In genomic region chr2:175030380-175031271, GRCh38 we compare ENCODE assay signal across 8 cellular contexts. TPM values are rescaled to one million over a fixed set of nuclear protein-coding genes. Genes with fewer than 3 reads are reported as not detected.
DNase-seq lines count a peak whose midpoint lies in the region; ATAC-seq and TF ChIP-seq lines count a peak whose summit lies in the region.

No MANE protein-coding gene starts in this region.

- DNase-seq in Right ventricle myocardium superior (no peak), cardiac septum (ENCODE audit: low spot score) (no peak), MM.1S (peak; percentile 79), hepatic stellate cell (ENCODE audit: low spot score) (peak; percentile 33), aorta (no peak), sigmoid colon (no peak)

- no peaks in the 10 kb centered on the region for H3K9me2 ChIP-seq in MM.1S (replicated peaks; ENCODE audit: insufficient read depth, low read length)

- no peak overlapping the region for H3K9ac ChIP-seq in MM.1S (ENCODE audit: low read length)

- H3K79me2 ChIP-seq in MM.1S (ENCODE audit: low read length) = no peaks in the 10 kb centered on the region

- H3K27me3 ChIP-seq in MM.1S (replicated peaks; ENCODE audit: insufficient read depth, low read length) = no peaks in the 10 kb centered on the region
- H3K27me3 ChIP-seq in aorta (ENCODE audit: control insufficient read depth in 1 of 2, insufficient read depth in 2 of 2, low read length in 1 of 2) = no peaks in the 10 kb centered on the region
- H3K27me3 ChIP-seq in sigmoid colon = no peaks in the 10 kb centered on the region

- H3K4me3 ChIP-seq in MM.1S (ENCODE audit: low read length) = no peak overlapping the region
- no peak overlapping the region for H3K4me3 ChIP-seq in WI38 (ENCODE audit: low read depth, low read length)
- H3K4me3 ChIP-seq in aorta (ENCODE audit: low read length in 2 of 2) = no peak overlapping the region
- no peak overlapping the region for H3K4me3 ChIP-seq in sigmoid colon

- H3K4me1 ChIP-seq in MM.1S (ENCODE audit: low read length) (peaks cover 34% of the 10 kb centered on the region), aorta (ENCODE audit: control insufficient read depth in 1 of 2, insufficient read depth in 2 of 2, low read length in 2 of 2) (peaks cover 0 to 2% of the 10 kb centered on the region in 2 donors), sigmoid colon (no peaks in the 10 kb centered on the region)

- ATAC-seq in Right ventricle myocardium superior (ENCODE audit: poor library complexity) (peak; percentile 69), aorta (ENCODE audit: low FRiP score) (peak; percentile 66), HG03045 (IDR thresholded peaks at IDR 0.05; ENCODE audit: unreplicated experiment) (no peak)

- no peak for TF ChIP-seq EP300 in sigmoid colon (IDR thresholded peaks at IDR 0.05)

- H3F3A ChIP-seq in MM.1S (ENCODE audit: insufficient read depth, low read length) = peaks cover 13% of the 10 kb centered on the region; the same call in 1 of the 2 replicates

- 77 to 79% methylated on average over 5 of the region's 5 CpGs for WGBS in aorta, 2 donors
- 86 to 89% methylated on average over 5 of the region's 5 CpGs for WGBS in sigmoid colon, 2 donors

- H3K27ac ChIP-seq in MM.1S (ENCODE audit: low read length) (peak overlapping the region; percentile 17; the same call in 1 of the 2 replicates), aorta (ENCODE audit: low read depth in 1 of 2, low read length in 2 of 2) (no peak overlapping the region), sigmoid colon (no peak overlapping the region)

- peak overlapping the region; percentile 39; the same call in 1 of the 2 replicates for H2AFZ ChIP-seq in MM.1S (ENCODE audit: low read length)

- TF ChIP-seq POLR2A in sigmoid colon (IDR thresholded peaks at IDR 0.05) = no peak

- no peaks in the 10 kb centered on the region for H4K20me1 ChIP-seq in MM.1S (ENCODE audit: insufficient read depth, low read length)

- H3K36me3 ChIP-seq in MM.1S (replicated peaks; ENCODE audit: insufficient read depth, low read length) (no peaks in the 10 kb centered on the region), aorta (ENCODE audit: control insufficient read depth in 1 of 2, insufficient read depth in 2 of 2, low read length in 1 of 2) (no peaks in the 10 kb centered on the region), sigmoid colon (no peaks in the 10 kb centered on the region)

- H3K4me2 ChIP-seq in MM.1S (ENCODE audit: low read depth, low read length) = no peak overlapping the region

- H3K9me3 ChIP-seq in MM.1S (replicated peaks; ENCODE audit: insufficient read depth, low read length) = no peaks in the 10 kb centered on the region
- H3K9me3 ChIP-seq in aorta (ENCODE audit: control insufficient read depth, low read length) = no peaks in the 10 kb centered on the region
- no peaks in the 10 kb centered on the region for H3K9me3 ChIP-seq in sigmoid colon

- intact Hi-C loops in Right ventricle myocardium superior (cut with DNase I) (loop anchor here (10.0 kb wide), 1 partner anchor 254 kb away; no protein-coding TSS in a partner anchor), cardiac septum (cut with DNase I) (loop anchor here (10.0 kb wide), 2 partner anchors 154 to 244 kb away; partner anchors contain the start of gene ATP5MC3), aorta (cut with DNase I) (loop anchor here in 1 of 2 donors (10.0 kb wide), 1 partner anchor 134 kb away; the partner anchor contains the start of gene ATF2), sigmoid colon (cut with DNase I) (no loop called here)

- TF ChIP-seq CTCF in MM.1S (IDR thresholded peaks at IDR 0.05; ENCODE audit: low read length) = peak; percentile 68
- TF ChIP-seq CTCF in WI38 (IDR thresholded peaks at IDR 0.05; ENCODE audit: low read depth, low read length) = peak; percentile 29; the same call in 1 of the 2 replicates
- TF ChIP-seq CTCF in sigmoid colon (IDR thresholded peaks at IDR 0.05) = peak in 1 of 4 experiments; percentile 11

RNA-seq across cellular contexts. Expression of gene CHN1, which starts 25.4 kb away (rescaled TPM):
- total RNA-seq in Right ventricle myocardium superior (9.2 TPM), cardiac septum (23.8 TPM), aorta (10 to 100 TPM; 23.0 to 25.1 TPM), sigmoid colon (10 to 100 TPM; 11.4 to 15.6 (median 12.6) TPM)
- polyA plus RNA-seq in aorta (10 to 100 TPM; 18.8 to 29.8 TPM), sigmoid colon (1 to 10 TPM; 2.1 to 5.8 (median 3.6) TPM)

Comparison
In these comparisons a context has a peak if more than half of its experiments do, and no peak if none do; other contexts are left out.
1. DNase-seq: peak in MM.1S (single experiment) and hepatic stellate cell (single experiment); none in Right ventricle myocardium superior (single experiment), cardiac septum (single experiment), aorta (0 of 2) and sigmoid colon (single experiment).